Comparison of ENCODE assay signal across 7 cellular contexts in genomic region chr6:106827081-106827480, GRCh38.
"Had no signal": no experiment of that assay in that cellular context is flagged by ENCODE, and none has a peak within 500 bp of the region (broad histone marks: within the 10 kb centered on the region; RNA-seq: fewer than 3 reads in every experiment).

No MANE protein-coding gene starts in this region.

- H3K27ac ChIP-seq: HL-60, KMS-11 had no signal

- DNase-seq: IMR-90, KBM-7, KG1 had no signal

- ATAC-seq: HepG2 had no signal

- H3K9ac ChIP-seq: KMS-11 had no signal

- FAIRE-seq: HepG2, HTR-8/SVneo had no signal

- H3K4me2 ChIP-seq: KMS-11 had no signal
